21 cellular contexts compared by ENCODE assay signal in the genomic region with DNA sequence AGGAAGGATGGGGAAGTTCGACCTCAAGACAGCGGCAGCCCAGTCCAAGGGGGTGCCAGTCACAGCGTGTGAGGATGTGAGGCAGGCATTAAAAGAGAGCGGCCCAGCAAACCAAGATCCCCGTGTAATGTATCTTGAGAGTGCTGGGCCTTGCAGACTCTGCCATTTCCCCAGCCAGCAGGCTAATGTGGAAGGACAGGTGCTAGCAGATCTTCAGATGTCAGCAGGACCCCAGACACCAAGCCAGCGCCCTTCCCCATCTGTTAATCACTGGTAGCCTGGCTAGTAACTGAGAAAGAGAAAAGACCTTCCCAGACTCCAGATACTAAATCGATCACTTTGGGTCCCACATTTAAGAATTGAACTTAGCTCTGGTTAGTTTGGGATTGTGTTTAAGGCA.
"Had no signal": no experiment of that assay in that cellular context is flagged by ENCODE, and none has a peak within 500 bp of the region (broad histone marks: within the 10 kb centered on the region; RNA-seq: fewer than 3 reads in every experiment).

No MANE protein-coding gene starts in this region.

- H3K4me1 ChIP-seq: left ventricle myocardium inferior, stomach, testis, tibial artery, upper lobe of right lung had no signal

- FAIRE-seq: urothelium cell line had no signal

- H3K79me2 ChIP-seq: hepatocyte had no signal

- DNase-seq: islet precursor cell; left ventricle myocardium inferior; naive thymus-derived CD8-positive, alpha-beta T cell; ovary; right cardiac atrium; stimulated activated CD4-positive, alpha-beta T cell treated with anti-CD3 and anti-CD28 coated beads, Interleukin-12 subunit alpha, Interleukin-12 subunit beta, amount 100 ng/mL, for 4 hours; stimulated activated CD4-positive, alpha-beta T cell treated with anti-CD3 and anti-CD28 coated beads, Interleukin-15, amount 100 ng/mL, for 24 hours; stimulated activated CD4-positive, alpha-beta T cell treated with anti-CD3 and anti-CD28 coated beads, Interleukin-2, amount 100 ng/mL, for 24 hours; stimulated activated CD4-positive, alpha-beta T cell treated with anti-CD3 and anti-CD28 coated beads, Interleukin-4, amount 100 ng/mL, for 1 hour; stimulated activated naive B cell treated with anti-CD40 and anti-IgM and Interleukin-4, amounts not matched to agents 10 μg/mL and 1 μg/mL and 100 μg/mL, for 72 hours; stimulated activated naive CD8-positive, alpha-beta T cell treated with anti-CD3 and anti-CD28 coated beads, Interleukin-15, Interleukin-2, amounts not matched to agents 100 U/mL and 50 U/mL, for 24 hours; stomach; testis; tibial artery; trophoblast cell; upper lobe of right lung had no signal

- H3K27ac ChIP-seq: hepatocyte, left ventricle myocardium inferior, ovary, skin epidermis, stomach, testis, tibial artery, upper lobe of right lung had no signal

- ATAC-seq: naive thymus-derived CD8-positive, alpha-beta T cell; right cardiac atrium; sciatic nerve; stimulated activated naive B cell treated with anti-CD40 and anti-IgM and Interleukin-4, amounts not matched to agents 10 μg/mL and 1 μg/mL and 100 μg/mL, for 72 hours; stimulated activated naive CD8-positive, alpha-beta T cell treated with anti-CD3 and anti-CD28 coated beads, Interleukin-15, Interleukin-2, amounts not matched to agents 100 U/mL and 50 U/mL, for 24 hours; upper lobe of right lung had no signal

- H2AFZ ChIP-seq: hepatocyte had no signal

- H3K9me3 ChIP-seq: left ventricle myocardium inferior, ovary, stomach, testis, tibial artery, upper lobe of right lung had no signal

- H3K4me2 ChIP-seq: hepatocyte had no signal

- H3K36me3 ChIP-seq: left ventricle myocardium inferior, ovary, stomach, upper lobe of right lung had no signal

- H3K27me3 ChIP-seq: hepatocyte, ovary, stomach, testis, tibial artery, upper lobe of right lung had no signal

- H3K4me3 ChIP-seq: hepatocyte, left ventricle myocardium inferior, lung, ovary, skin epidermis, stomach, testis, tibial artery, upper lobe of right lung had no signal
